In genomic region chr6:113633638-113634037, GRCh38 we compare ENCODE assay signal across 1 cellular context.
TF ChIP-seq lines count a peak whose summit lies in the region.

No MANE protein-coding gene starts in this region.

TF ChIP-seq in HCT116, 20 proteins besides CTCF, POLR2A, EP300 and RAD21 (continued from another document):
- TF ChIP-seq, protein P1, sequence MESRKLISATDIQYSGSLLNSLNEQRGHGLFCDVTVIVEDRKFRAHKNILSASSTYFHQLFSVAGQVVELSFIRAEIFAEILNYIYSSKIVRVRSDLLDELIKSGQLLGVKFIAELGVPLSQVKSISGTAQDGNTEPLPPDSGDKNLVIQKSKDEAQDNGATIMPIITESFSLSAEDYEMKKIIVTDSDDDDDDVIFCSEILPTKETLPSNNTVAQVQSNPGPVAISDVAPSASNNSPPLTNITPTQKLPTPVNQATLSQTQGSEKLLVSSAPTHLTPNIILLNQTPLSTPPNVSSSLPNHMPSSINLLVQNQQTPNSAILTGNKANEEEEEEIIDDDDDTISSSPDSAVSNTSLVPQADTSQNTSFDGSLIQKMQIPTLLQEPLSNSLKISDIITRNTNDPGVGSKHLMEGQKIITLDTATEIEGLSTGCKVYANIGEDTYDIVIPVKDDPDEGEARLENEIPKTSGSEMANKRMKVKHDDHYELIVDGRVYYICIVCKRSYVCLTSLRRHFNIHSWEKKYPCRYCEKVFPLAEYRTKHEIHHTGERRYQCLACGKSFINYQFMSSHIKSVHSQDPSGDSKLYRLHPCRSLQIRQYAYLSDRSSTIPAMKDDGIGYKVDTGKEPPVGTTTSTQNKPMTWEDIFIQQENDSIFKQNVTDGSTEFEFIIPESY (IDR thresholded peaks at IDR 0.05; ENCODE audit: extremely low read depth, insufficient replicate concordance, low read length): no peak
- TF ChIP-seq MAX (IDR thresholded peaks at IDR 0.05) (no peak), ELF1 (IDR thresholded peaks at IDR 0.05; ENCODE audit: borderline replicate concordance, low read depth) (no peak), CEBPB (IDR thresholded peaks at IDR 0.05; ENCODE audit: low read depth) (no peak), SIN3A (IDR thresholded peaks at IDR 0.05; ENCODE audit: low read depth) (no peak), FOSL1 (IDR thresholded peaks at IDR 0.05; ENCODE audit: low read depth) (no peak), EGR1 (IDR thresholded peaks at IDR 0.05; ENCODE audit: low read depth) (no peak), REST (IDR thresholded peaks at IDR 0.05; ENCODE audit: low read depth) (no peak), JUND (IDR thresholded peaks at IDR 0.05) (no peak), POLR2AphosphoS5 (IDR thresholded peaks at IDR 0.05; ENCODE audit: low read depth, low read length) (no peak), CBX3 (IDR thresholded peaks at IDR 0.05; ENCODE audit: low read depth) (no peak), SP1 (IDR thresholded peaks at IDR 0.05; ENCODE audit: low read depth) (no peak), ZFX (IDR thresholded peaks at IDR 0.05) (no peak), TCF7L2 (IDR thresholded peaks at IDR 0.05; ENCODE audit: borderline replicate concordance, extremely low read depth, insufficient read depth, insufficient read length) (no peak)
- TF ChIP-seq, protein P2, sequence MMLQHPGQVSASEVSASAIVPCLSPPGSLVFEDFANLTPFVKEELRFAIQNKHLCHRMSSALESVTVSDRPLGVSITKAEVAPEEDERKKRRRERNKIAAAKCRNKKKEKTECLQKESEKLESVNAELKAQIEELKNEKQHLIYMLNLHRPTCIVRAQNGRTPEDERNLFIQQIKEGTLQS (IDR thresholded peaks at IDR 0.05): no peak
